In genomic region chr2:20642026-20642971, GRCh38 we compare ENCODE assay signal across 8 cellular contexts. TPM values are rescaled to one million over a fixed set of nuclear protein-coding genes. Genes with fewer than 3 reads are reported as not detected.
A peak's percentile ranks its signal among the peaks of the same experiment; 100 is the strongest.
DNase-seq lines count a peak whose midpoint lies in the region; ATAC-seq and TF ChIP-seq lines count a peak whose summit lies in the region.

No MANE protein-coding gene starts in this region.

- ATAC-seq in GM18520 (IDR thresholded peaks at IDR 0.05; ENCODE audit: unreplicated experiment) (peak; percentile 78), HG03025 (IDR thresholded peaks at IDR 0.05; ENCODE audit: low FRiP score, unreplicated experiment) (peak; percentile 75)

- no peak overlapping the region for H3K4me3 ChIP-seq in AG10803 (ENCODE audit: low read length)
- H3K4me3 ChIP-seq in coronary artery, result peak overlapping the region; percentile 35

- TF ChIP-seq CTCF in AG10803 (conservative IDR thresholded peaks at IDR 0.05; ENCODE audit: low read length) (peak; percentile 88), coronary artery (IDR thresholded peaks at IDR 0.05) (peak; percentile 98)

- DNase-seq in AG10803 (ENCODE audit: low read depth) (peak; percentile 53), NCI-H345 (lab: John Stamatoyannopoulos, UW) (peak; percentile 76), coronary artery (ENCODE audit: low spot score) (peak; percentile 88), lung microvascular endothelial cell (ENCODE audit: low read depth in 2 of 2) (peak; percentile 77 to 82)
- peak; percentile 83 for DNase-seq in activated CD4-positive, alpha-beta T cell treated with anti-CD3 and anti-CD28 coated beads for 48 hours
- DNase-seq in stimulated activated CD8-positive, alpha-beta memory T cell treated with anti-CD3 and anti-CD28 coated beads, Interleukin-15, amount 100 ng/mL, for 1 hour (ENCODE audit: low read depth), result peak; percentile 42

- H3K27ac ChIP-seq in coronary artery, result peak overlapping the region; percentile 94 to 96

RNA-seq across cellular contexts. Expression of gene HS1BP3, which starts 8.6 kb away (rescaled TPM):
- total RNA-seq in lung microvascular endothelial cell, result 17.9 and 21.8 TPM in 2 replicates

RNA-seq across cellular contexts. Expression of gene GDF7, which starts 24.6 kb away (rescaled TPM):
- 2.8 and 19.6 TPM in 2 replicates for total RNA-seq in lung microvascular endothelial cell
